Comparison of ENCODE assay signal across 1 cellular context in genomic region chr6:20211941-20212391, GRCh38.
TF ChIP-seq lines count a peak whose summit lies in the region.

No MANE protein-coding gene starts in this region.

TF ChIP-seq in K562, 482 proteins besides CTCF, POLR2A, EP300 and RAD21 (continued from another document):
- TF ChIP-seq ARID4B (CRISPR knock-in tag; IDR thresholded peaks at IDR 0.05) (peak; percentile 77), LARP7 (IDR thresholded peaks at IDR 0.05) (no peak), HMG20B (CRISPR knock-in tag; IDR thresholded peaks at IDR 0.05) (no peak), SRSF3 (IDR thresholded peaks at IDR 0.05; ENCODE audit: insufficient read depth, low read length) (0 out of 2 replicates have a peak, but pooled peaks have one; percentile 34), STAT5A (IDR thresholded peaks at IDR 0.05; ENCODE audit: borderline replicate concordance, low read length) (no peak), ZNF146 (CRISPR knock-in tag; IDR thresholded peaks at IDR 0.05; ENCODE audit: unreplicated experiment) (no peak), ZBTB7A (IDR thresholded peaks at IDR 0.05; ENCODE audit: borderline replicate concordance, control insufficient read depth, low read depth, low read length) (no peak), USF1 (CRISPR knock-in tag; IDR thresholded peaks at IDR 0.05) (peak; percentile 46; the same call in 1 of the 2 replicates), GATAD2A (IDR thresholded peaks at IDR 0.05) (no peak), ILK (tag; IDR thresholded peaks at IDR 0.05; ENCODE audit: borderline replicate concordance, low read depth) (no peak), ELF1 (tag; IDR thresholded peaks at IDR 0.05) (0 out of 2 replicates have a peak, but pooled peaks have one; percentile 42), ZEB2 (IDR thresholded peaks at IDR 0.05) (peak; percentile 59), ZNF277 (CRISPR knock-in tag; IDR thresholded peaks at IDR 0.05; ENCODE audit: borderline replicate concordance) (no peak), MYNN (IDR thresholded peaks at IDR 0.05) (peak; percentile 12; the same call in 1 of the 2 replicates), MYNN (CRISPR knock-in tag; IDR thresholded peaks at IDR 0.05) (no peak), SRSF7 (optimal IDR thresholded peaks at IDR 0.05; ENCODE audit: low read depth, low read length) (peak; percentile 72), ZNF830 (CRISPR knock-in tag; IDR thresholded peaks at IDR 0.05) (no peak), ZNF12 (CRISPR knock-in tag; IDR thresholded peaks at IDR 0.05) (no peak; the same call in 1 of the 2 replicates), KAT7 (CRISPR knock-in tag; IDR thresholded peaks at IDR 0.05; ENCODE audit: borderline replicate concordance) (no peak), MAX (CRISPR knock-in tag; IDR thresholded peaks at IDR 0.05) (peak; percentile 65), ZNF354B (CRISPR knock-in tag; IDR thresholded peaks at IDR 0.05) (no peak), SMAD3 (CRISPR knock-in tag; conservative IDR thresholded peaks at IDR 0.05) (0 out of 2 replicates have a peak, but pooled peaks have one; percentile 41), ZBED1 (IDR thresholded peaks at IDR 0.05) (peak; percentile 13; the same call in 1 of the 2 replicates), ATF3 (IDR thresholded peaks at IDR 0.05) (no peak), ATF3 (CRISPR knock-in tag; conservative IDR thresholded peaks at IDR 0.05) (no peak), PTTG1 (tag; IDR thresholded peaks at IDR 0.05; ENCODE audit: low read depth) (no peak), CREB3L1 (IDR thresholded peaks at IDR 0.05; ENCODE audit: borderline replicate concordance, low read depth) (peak; percentile 21; the same call in 1 of the 2 replicates), KDM1A (IDR thresholded peaks at IDR 0.05) (peak in 1 of 2 experiments; percentile 33; a peak in 1 of 4 replicates), ZNF696 (CRISPR knock-in tag; conservative IDR thresholded peaks at IDR 0.05) (no peak), CREM (IDR thresholded peaks at IDR 0.05; ENCODE audit: low read depth) (0 out of 2 replicates have a peak, but pooled peaks have one; percentile 5), HDAC1 (IDR thresholded peaks at IDR 0.05) (peak; percentile 11 to 57; a peak in 1 of 4 replicates), HDAC8 (tag; IDR thresholded peaks at IDR 0.05) (no peak), RBM14 (IDR thresholded peaks at IDR 0.05; ENCODE audit: borderline replicate concordance, insufficient read depth, low read depth, low read length) (0 out of 2 replicates have a peak, but pooled peaks have one; percentile 45), MIER1 (IDR thresholded peaks at IDR 0.05; ENCODE audit: low read depth) (0 out of 2 replicates have a peak, but pooled peaks have one; percentile 52), ZNF263 (CRISPR knock-in tag; IDR thresholded peaks at IDR 0.05; ENCODE audit: borderline replicate concordance) (peak; percentile 96), ZNF253 (CRISPR knock-in tag; conservative IDR thresholded peaks at IDR 0.05) (no peak), PRPF4 (IDR thresholded peaks at IDR 0.05; ENCODE audit: insufficient read depth, low read depth, low read length, poor library complexity, severe bottlenecking) (no peak), MAFK (IDR thresholded peaks at IDR 0.05; ENCODE audit: low read length) (no peak), ZSCAN29 (IDR thresholded peaks at IDR 0.05) (0 out of 2 replicates have a peak, but pooled peaks have one; percentile 16), TEAD1 (CRISPR knock-in tag; IDR thresholded peaks at IDR 0.05) (peak in 1 of 2 experiments; percentile 78; a peak in 1 of 4 replicates), ZNF143 (CRISPR knock-in tag; IDR thresholded peaks at IDR 0.05) (0 out of 2 replicates have a peak, but pooled peaks have one; percentile 29), NCOA2 (IDR thresholded peaks at IDR 0.05; ENCODE audit: partially characterized antibody in 2 of 2) (no peak), ATF1 (CRISPR knock-in tag; IDR thresholded peaks at IDR 0.05) (no peak), ATF1 (tag; IDR thresholded peaks at IDR 0.05) (peak; percentile 39; the same call in 1 of the 2 replicates), TFAM (CRISPR knock-in tag; conservative IDR thresholded peaks at IDR 0.05) (no peak), TRIM24 (IDR thresholded peaks at IDR 0.05) (no peak), BDP1 (IDR thresholded peaks at IDR 0.05; ENCODE audit: insufficient read depth, insufficient read length) (no peak), ZBTB17 (CRISPR knock-in tag; IDR thresholded peaks at IDR 0.05) (peak; percentile 67; the same call in 1 of the 2 replicates), DPF2 (IDR thresholded peaks at IDR 0.05) (0 out of 2 replicates have a peak, but pooled peaks have one; percentile 30), NBN (IDR thresholded peaks at IDR 0.05; ENCODE audit: low read depth) (0 out of 2 replicates have a peak, but pooled peaks have one; percentile 2), NR2C2 (CRISPR knock-in tag; IDR thresholded peaks at IDR 0.05) (peak; percentile 29; the same call in 1 of the 2 replicates), NR2C2 (tag; IDR thresholded peaks at IDR 0.05) (no peak)
- TF ChIP-seq, protein P1, sequence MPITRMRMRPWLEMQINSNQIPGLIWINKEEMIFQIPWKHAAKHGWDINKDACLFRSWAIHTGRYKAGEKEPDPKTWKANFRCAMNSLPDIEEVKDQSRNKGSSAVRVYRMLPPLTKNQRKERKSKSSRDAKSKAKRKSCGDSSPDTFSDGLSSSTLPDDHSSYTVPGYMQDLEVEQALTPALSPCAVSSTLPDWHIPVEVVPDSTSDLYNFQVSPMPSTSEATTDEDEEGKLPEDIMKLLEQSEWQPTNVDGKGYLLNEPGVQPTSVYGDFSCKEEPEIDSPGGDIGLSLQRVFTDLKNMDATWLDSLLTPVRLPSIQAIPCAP (CRISPR knock-in tag; IDR thresholded peaks at IDR 0.05; ENCODE audit: borderline replicate concordance) = no peak
- TF ChIP-seq, protein P2, sequence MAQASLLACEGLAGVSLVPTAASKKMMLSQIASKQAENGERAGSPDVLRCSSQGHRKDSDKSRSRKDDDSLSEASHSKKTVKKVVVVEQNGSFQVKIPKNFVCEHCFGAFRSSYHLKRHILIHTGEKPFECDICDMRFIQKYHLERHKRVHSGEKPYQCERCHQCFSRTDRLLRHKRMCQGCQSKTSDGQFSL (CRISPR knock-in tag; IDR thresholded peaks at IDR 0.05) = peak; percentile 29; the same call in 1 of the 2 replicates
- TF ChIP-seq, protein P2 (tag; IDR thresholded peaks at IDR 0.05) = no peak
